ENCODE assay signal across 28 cellular contexts in genomic region chr1:201146626-201147390, GRCh38. TPM values are rescaled to one million over a fixed set of nuclear protein-coding genes. Genes with fewer than 3 reads are reported as not detected.
DNase-seq lines count a peak whose midpoint lies in the region; ATAC-seq and TF ChIP-seq lines count a peak whose summit lies in the region.
"Had no signal": no experiment of that assay in that cellular context is flagged by ENCODE, and none has a peak within 500 bp of the region (broad histone marks: within the 10 kb centered on the region; RNA-seq: fewer than 3 reads in every experiment).

No MANE protein-coding gene starts in this region.

- no peaks in the 10 kb centered on the region for H3K9me3 ChIP-seq in HUES6 (ENCODE audit: control insufficient read depth, insufficient read depth, low read depth, low read length)
- H3K9me3 ChIP-seq: SJCRH30 had no signal

- no peak overlapping the region for H3K27ac ChIP-seq in HUES6 (ENCODE audit: low read depth, low read length)
- H3K27ac ChIP-seq: KMS-11, PC-9, SJCRH30 had no signal

- no peaks in the 10 kb centered on the region for H3K4me1 ChIP-seq in HUES6 (ENCODE audit: control insufficient read depth, insufficient read depth, low read length)
- H3K4me1 ChIP-seq: SJCRH30 had no signal

- H3K4me1 Mint-ChIP-seq in CD14-positive monocyte (no peaks in the 10 kb centered on the region), nephron progenitor cell (peaks cover 7% of the 10 kb centered on the region)
- peaks cover 0 to 7% of the 10 kb centered on the region in 2 donors for H3K4me1 Mint-ChIP-seq in effector memory CD8-positive, alpha-beta T cell (ENCODE audit: low read depth in 2 of 2)

- intact Hi-C loops in CD14-positive monocyte (cut with micrococcal nuclease) = no loop called here

- TF ChIP-seq CTCF in CD14-positive monocyte (IDR thresholded peaks at IDR 0.05) (no peak), nephron progenitor cell (IDR thresholded peaks at IDR 0.05) (no peak)

- peaks cover 0 to 2% (median 1%) of the 10 kb centered on the region in 3 donors for H3K27me3 Mint-ChIP-seq in CD14-positive monocyte (ENCODE audit: low read depth in 3 of 3)
- H3K27me3 Mint-ChIP-seq in effector memory CD8-positive, alpha-beta T cell = no peaks in the 10 kb centered on the region
- peaks cover 8% of the 10 kb centered on the region for H3K27me3 Mint-ChIP-seq in nephron progenitor cell (ENCODE audit: low read depth, poor library complexity)

- peaks cover 100% of the 10 kb centered on the region for H3K36me3 ChIP-seq in HUES6 (ENCODE audit: control insufficient read depth, insufficient read depth, low read length)

- ATAC-seq in effector memory CD8-positive, alpha-beta T cell (replicated peaks) = no peak
- ATAC-seq in HG02852 (IDR thresholded peaks at IDR 0.05; ENCODE audit: unreplicated experiment) (no peak), GM18909 (IDR thresholded peaks at IDR 0.05; ENCODE audit: poor library complexity, unreplicated experiment) (no peak)
- ATAC-seq: GM12878, Right ventricle myocardium inferior, SK-N-SH treated with all-trans-retinoic acid at 6 μM for 48 hours had no signal

- DNase-seq in CD14-positive monocyte (ENCODE audit: low spot score) (peak; percentile 24), nephron progenitor cell (no peak), MV-4-11 (lab: John Stamatoyannopoulos, UW) (no peak)
- no peak for DNase-seq in effector memory CD8-positive, alpha-beta T cell
- DNase-seq: C1 segment of cervical spinal cord, DMS 273 treated with DMSO at 0.1 percent for 48 hours, DMS79, EL, GDM1, IMR-90, MM.1S, NCI-H1048, NCI-H1417, NCI-H1694, NCI-H2029 treated with DMSO at 0.1 percent for 48 hours, NCI-H446 treated with DMSO at 0.1 percent for 48 hours, NCI-H526, PC-9, SJCRH30 had no signal

- H3K27me3 ChIP-seq in HUES6 (ENCODE audit: control insufficient read depth, insufficient read depth, low read length) = no peaks in the 10 kb centered on the region
- H3K27me3 ChIP-seq: SJCRH30 had no signal

- no peak overlapping the region for H3K4me3 Mint-ChIP-seq in CD14-positive monocyte
- H3K4me3 Mint-ChIP-seq in effector memory CD8-positive, alpha-beta T cell = no peak overlapping the region
- no peak overlapping the region for H3K4me3 Mint-ChIP-seq in nephron progenitor cell
- H3K4me3 Mint-ChIP-seq: CD8-positive, alpha-beta memory T cell had no signal

- H3K36me3 Mint-ChIP-seq in CD14-positive monocyte (peaks cover 82 to 90% of the 10 kb centered on the region in 2 donors), nephron progenitor cell (ENCODE audit: low read depth) (peaks cover 73% of the 10 kb centered on the region)
- peaks cover 10% of the 10 kb centered on the region for H3K36me3 Mint-ChIP-seq in effector memory CD8-positive, alpha-beta T cell (ENCODE audit: insufficient read depth)

- H3K4me3 ChIP-seq in HUES6 (ENCODE audit: low read depth, low read length) = no peak overlapping the region
- H3K4me3 ChIP-seq: GM12878, PC-9, SJCRH30 had no signal

- peak overlapping the region; percentile 9 for H3K9ac ChIP-seq in HUES6 (ENCODE audit: low read length)
- H3K9ac ChIP-seq: KMS-11 had no signal

- no peaks in the 10 kb centered on the region for H3K9me3 Mint-ChIP-seq in CD14-positive monocyte
- no peaks in the 10 kb centered on the region for H3K9me3 Mint-ChIP-seq in effector memory CD8-positive, alpha-beta T cell
- no peaks in the 10 kb centered on the region for H3K9me3 Mint-ChIP-seq in nephron progenitor cell
- H3K9me3 Mint-ChIP-seq: CD8-positive, alpha-beta memory T cell had no signal

- no peak overlapping the region for H3K27ac Mint-ChIP-seq in CD14-positive monocyte
- peak overlapping the region; percentile 27 to 77 for H3K27ac Mint-ChIP-seq in effector memory CD8-positive, alpha-beta T cell
- peak overlapping the region; percentile 40 for H3K27ac Mint-ChIP-seq in nephron progenitor cell
- H3K27ac Mint-ChIP-seq: CD8-positive, alpha-beta memory T cell had no signal

RNA-seq across cellular contexts. Expression of gene TMEM9, which starts 7.5 kb away (rescaled TPM):
- 10 to 100 TPM; 22.4 to 43.6 TPM for polyA plus RNA-seq in CD14-positive monocyte

RNA-seq across cellular contexts. Expression of gene ASCL5, which starts 19.8 kb away (rescaled TPM):
- polyA plus RNA-seq in CD14-positive monocyte = not detected
- polyA plus RNA-seq: CD8-positive, alpha-beta memory T cell; IMR-90 had no signal

RNA-seq across cellular contexts. Expression of gene CACNA1S, which starts 34.6 kb away (rescaled TPM):
- polyA plus RNA-seq in CD14-positive monocyte = not detected
- polyA plus RNA-seq: CD8-positive, alpha-beta memory T cell; IMR-90 had no signal

RNA-seq across cellular contexts. Expression of gene IGFN1, which starts 43.8 kb away (rescaled TPM):
- polyA plus RNA-seq in CD14-positive monocyte = not detected
- polyA plus RNA-seq: CD8-positive, alpha-beta memory T cell; GM12878; H1 had no signal

Comparison
In these comparisons a context has a peak if more than half of its experiments do, and no peak if none do; other contexts are left out.
1. H3K27ac Mint-ChIP-seq: peak in effector memory CD8-positive, alpha-beta T cell (2 of 2) and nephron progenitor cell (single experiment); none in CD14-positive monocyte (0 of 7).